In genomic region chr2:143321994-143322393, GRCh38 we compare ENCODE assay signal across 1 cellular context.
TF ChIP-seq lines count a peak whose summit lies in the region.

No MANE protein-coding gene starts in this region.

TF ChIP-seq in HEK293, 187 proteins besides CTCF, POLR2A, EP300 and RAD21 (continued from another document):
- TF ChIP-seq ZNF350 (tag by site-specific recombination; IDR thresholded peaks at IDR 0.05): no peak
- TF ChIP-seq ZBTB49 (tag by site-specific recombination; IDR thresholded peaks at IDR 0.05; ENCODE audit: low read depth): no peak
- no peak for TF ChIP-seq ZNF510 (tag by site-specific recombination; IDR thresholded peaks at IDR 0.05; ENCODE audit: insufficient replicate concordance)
- no peak for TF ChIP-seq ZBTB44 (tag by site-specific recombination; IDR thresholded peaks at IDR 0.05)
- TF ChIP-seq ZNF175 (tag by site-specific recombination; IDR thresholded peaks at IDR 0.05): no peak
- TF ChIP-seq ZEB2 (tag by site-specific recombination; IDR thresholded peaks at IDR 0.05): no peak
- no peak for TF ChIP-seq ZNF148 (tag by site-specific recombination; IDR thresholded peaks at IDR 0.05; ENCODE audit: borderline replicate concordance)
- TF ChIP-seq ZNF311 (tag by site-specific recombination; IDR thresholded peaks at IDR 0.05; ENCODE audit: borderline replicate concordance): no peak
- TF ChIP-seq ZNF571 (tag by site-specific recombination; IDR thresholded peaks at IDR 0.05): no peak
- TF ChIP-seq SALL2 (tag by site-specific recombination; IDR thresholded peaks at IDR 0.05; ENCODE audit: borderline replicate concordance): no peak
- no peak for TF ChIP-seq ZNF629 (tag by site-specific recombination; IDR thresholded peaks at IDR 0.05)
- peak; percentile 88 for TF ChIP-seq ZNF449 (tag by site-specific recombination; IDR thresholded peaks at IDR 0.05)
- no peak for TF ChIP-seq ELK4 (IDR thresholded peaks at IDR 0.05; ENCODE audit: borderline replicate concordance, low read depth, low read length)
- TF ChIP-seq ZNF792 (tag by site-specific recombination; IDR thresholded peaks at IDR 0.05): no peak
- no peak for TF ChIP-seq GLIS1 (tag by site-specific recombination; IDR thresholded peaks at IDR 0.05)
- 0 out of 2 replicates have a peak, but pooled peaks have one; percentile 31 for TF ChIP-seq KLF7 (tag by site-specific recombination; IDR thresholded peaks at IDR 0.05; ENCODE audit: borderline replicate concordance)
- 0 out of 2 replicates have a peak, but pooled peaks have one; percentile 38 for TF ChIP-seq KLF9 (tag by site-specific recombination; IDR thresholded peaks at IDR 0.05; ENCODE audit: low read depth)
- peak; percentile 82 for TF ChIP-seq KLF1 (tag by site-specific recombination; IDR thresholded peaks at IDR 0.05)
